1 cellular context compared by ENCODE assay signal in the genomic region with DNA sequence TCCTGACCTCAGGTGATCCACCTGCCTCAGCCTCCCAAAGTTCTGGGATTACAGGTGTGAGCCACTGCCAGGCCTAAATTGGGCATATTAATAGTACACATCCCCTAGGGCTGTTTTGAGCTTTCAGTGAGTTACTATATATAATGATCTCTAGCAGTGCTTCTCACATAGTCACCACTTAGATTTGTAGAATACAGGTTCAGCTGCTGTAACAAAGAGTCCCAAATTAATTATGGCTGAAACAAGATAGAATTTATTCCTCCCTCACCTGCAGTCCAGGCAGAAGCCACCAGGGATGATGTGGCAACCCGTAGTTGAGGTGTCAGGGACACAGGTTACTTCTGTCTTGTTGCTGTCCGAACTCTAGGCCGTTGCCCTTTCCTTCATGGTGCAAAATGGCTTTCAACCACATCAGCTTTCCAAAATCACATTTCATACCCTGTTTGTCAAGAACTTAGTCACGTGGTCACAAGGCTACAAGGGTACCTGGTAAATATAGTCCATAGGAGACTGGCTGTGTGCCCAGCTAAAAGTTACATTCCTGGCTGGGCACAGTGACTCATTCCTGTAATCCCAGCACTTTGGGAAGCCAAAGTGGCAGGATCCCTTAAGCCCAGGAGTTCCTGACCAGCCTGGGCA.
TF ChIP-seq lines count a peak whose summit lies in the region.

No MANE protein-coding gene starts in this region.

TF ChIP-seq in HepG2, 621 proteins besides CTCF, POLR2A, EP300 and RAD21:
- TF ChIP-seq ZNF468 (CRISPR knock-in tag; IDR thresholded peaks at IDR 0.05) (no peak), ZNF12 (CRISPR knock-in tag; IDR thresholded peaks at IDR 0.05) (peak; percentile 97)
